Comparison of ENCODE assay signal across 18 cellular contexts in the genomic region with DNA sequence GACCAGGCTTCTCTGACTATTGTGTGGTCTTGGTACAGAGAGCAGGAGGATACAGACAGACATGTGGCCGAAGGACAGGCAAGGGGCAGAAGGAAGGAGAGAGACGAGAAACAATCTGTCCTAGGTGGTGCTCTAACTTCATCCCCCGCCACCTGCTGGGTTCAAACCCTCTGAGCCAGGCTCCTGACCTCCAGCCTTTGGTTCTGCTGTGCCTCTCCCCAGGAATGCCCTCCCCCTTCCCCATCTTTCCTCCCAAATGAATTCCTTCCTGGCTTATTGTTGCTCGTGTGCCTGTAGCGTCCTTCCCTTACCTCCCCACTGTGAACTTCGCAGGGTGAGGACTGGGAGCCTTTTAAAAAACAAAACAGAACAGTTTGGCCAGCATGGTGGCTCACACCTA.
"Had no signal": no experiment of that assay in that cellular context is flagged by ENCODE, and none has a peak within 500 bp of the region (broad histone marks: within the 10 kb centered on the region; RNA-seq: fewer than 3 reads in every experiment).

No MANE protein-coding gene starts in this region.

- H3K27ac Mint-ChIP-seq: activated CD4-positive, alpha-beta memory T cell treated with anti-CD3 and anti-CD28 coated beads, Interleukin-2, amount 10 ng/mL, durations not matched to agents 7 days and 5 days; mesothelial cell of epicardium; stimulated activated naive B cell treated with anti-CD40 and anti-IgM and Interleukin-4, amounts not matched to agents 10 μg/mL and 1 μg/mL and 100 μg/mL, for 72 hours; T-helper 1 cell treated with Interleukin-12 subunit alpha and Interleukin-12 subunit beta and Interleukin-4 antibody, amounts not matched to agents 30 μg/mL and 1 μg/mL, for 36 hours had no signal

- H3K36me3 Mint-ChIP-seq: mesothelial cell of epicardium; stimulated activated naive B cell treated with anti-CD40 and anti-IgM and Interleukin-4, amounts not matched to agents 10 μg/mL and 1 μg/mL and 100 μg/mL, for 72 hours; type B pancreatic cell had no signal

- FAIRE-seq: colon, frontal cortex, TTC549 had no signal

- H3K36me3 ChIP-seq: neutrophil had no signal

- H3K9me3 ChIP-seq: neutrophil had no signal

- H3K4me3 Mint-ChIP-seq: activated CD4-positive, alpha-beta memory T cell treated with anti-CD3 and anti-CD28 coated beads, Interleukin-2, amount 10 ng/mL, durations not matched to agents 7 days and 5 days; mesothelial cell of epicardium; stimulated activated naive B cell treated with anti-CD40 and anti-IgM and Interleukin-4, amounts not matched to agents 10 μg/mL and 1 μg/mL and 100 μg/mL, for 72 hours; T-helper 1 cell treated with Interleukin-12 subunit alpha and Interleukin-12 subunit beta and Interleukin-4 antibody, amounts not matched to agents 30 μg/mL and 1 μg/mL, for 36 hours; type B pancreatic cell had no signal

- H3K27ac ChIP-seq: neutrophil had no signal

- ATAC-seq: right cardiac atrium; stimulated activated naive B cell treated with anti-CD40 and anti-IgM and Interleukin-4, amounts not matched to agents 10 μg/mL and 1 μg/mL and 100 μg/mL, for 72 hours had no signal

- H3K9me3 Mint-ChIP-seq: activated CD4-positive, alpha-beta memory T cell treated with anti-CD3 and anti-CD28 coated beads, Interleukin-2, amount 10 ng/mL, durations not matched to agents 7 days and 5 days; mesothelial cell of epicardium; stimulated activated naive B cell treated with anti-CD40 and anti-IgM and Interleukin-4, amounts not matched to agents 10 μg/mL and 1 μg/mL and 100 μg/mL, for 72 hours; T-helper 1 cell treated with Interleukin-12 subunit alpha and Interleukin-12 subunit beta and Interleukin-4 antibody, amounts not matched to agents 30 μg/mL and 1 μg/mL, for 36 hours; type B pancreatic cell had no signal

- DNase-seq: activated CD4-positive, alpha-beta memory T cell treated with anti-CD3 and anti-CD28 coated beads, Interleukin-2, amount 10 ng/mL, durations not matched to agents 7 days and 5 days; activated CD4-positive, alpha-beta T cell treated with anti-CD3 and anti-CD28 coated beads for 1 hour; activated CD8-positive, alpha-beta memory T cell treated with anti-CD3 and anti-CD28 coated beads, Interleukin-2, amount 50 U/mL, for 4 hours; activated naive CD4-positive, alpha-beta T cell; aorta; effector CD4-positive, alpha-beta T cell; kidney glomerular epithelial cell; posterior cingulate gyrus; right cardiac atrium; stimulated activated CD4-positive, alpha-beta T cell treated with anti-CD3 and anti-CD28 coated beads, Interleukin-1b, Interleukin-23, amount 100 ng/mL, for 48 hours; stimulated activated naive B cell treated with anti-CD40 and anti-IgM and Interleukin-4, amounts not matched to agents 10 μg/mL and 1 μg/mL and 100 μg/mL, for 72 hours had no signal
